Comparison of ENCODE assay signal across 8 cellular contexts in the genomic region with DNA sequence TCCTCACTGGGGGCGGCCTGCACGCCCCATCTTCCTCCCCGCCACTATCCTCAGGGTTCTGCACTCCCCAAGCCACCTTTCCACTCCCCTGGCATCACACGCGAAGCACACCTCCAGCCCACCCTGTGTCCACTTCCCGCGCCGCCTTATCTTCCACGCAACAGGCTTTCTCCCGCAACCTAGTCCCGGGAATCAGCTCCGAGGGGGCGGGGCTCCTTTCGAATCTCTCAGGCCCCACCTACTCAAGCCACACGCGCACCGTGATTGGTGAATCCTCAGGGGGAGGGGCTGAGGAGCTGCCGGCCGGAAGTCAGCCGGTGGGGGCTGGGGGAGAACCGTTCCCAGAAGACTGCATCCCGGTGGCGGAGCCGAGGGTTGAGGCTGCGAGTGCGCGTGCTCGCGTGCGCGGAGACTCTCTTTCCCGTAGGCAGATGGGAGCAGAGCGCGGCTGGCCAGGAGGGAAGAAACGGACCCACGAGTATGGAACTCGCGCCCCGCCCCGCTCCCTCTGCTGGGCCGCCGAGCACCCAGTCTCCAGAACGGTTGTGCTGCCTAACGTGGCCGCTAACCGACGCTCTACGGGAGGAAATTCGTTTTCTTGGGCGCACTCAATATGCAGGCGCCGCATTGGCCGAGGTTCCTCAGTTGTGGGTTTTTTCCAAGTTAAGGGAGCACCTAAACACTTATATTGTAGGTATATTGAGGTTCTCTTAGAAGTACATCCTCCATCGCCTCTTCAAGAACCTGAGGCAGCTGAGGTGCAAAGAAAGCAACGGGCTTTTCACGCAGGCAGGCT. TPM values are rescaled to one million over a fixed set of nuclear protein-coding genes. Genes with fewer than 3 reads are reported as not detected.
DNase-seq lines count a peak whose midpoint lies in the region; ATAC-seq lines count a peak whose summit lies in the region.

A gene (minus strand): TSS at position 194 of the 796 bp plus-strand sequence.

- peaks cover 35% of the 10 kb centered on the region for H3K4me1 Mint-ChIP-seq in activated T-helper 1 cell treated with anti-CD3 and anti-CD28 coated beads, Interleukin-12 subunit alpha, Interleukin-12 subunit beta, Interleukin-2, Interleukin-4 antibody, amounts not matched to agents 30 ng/mL and 10 ng/mL and 1 ng/mL, durations not matched to agents 14 hours and 24 hours and 36 hours (ENCODE audit: low read depth)
- peaks cover 6 to 29% (median 14%) of the 10 kb centered on the region in 7 donors for H3K4me1 Mint-ChIP-seq in naive thymus-derived CD4-positive, alpha-beta T cell
- H3K4me1 Mint-ChIP-seq in stimulated activated naive B cell treated with anti-CD40 and anti-IgM and Interleukin-4, amounts not matched to agents 10 μg/mL and 1 μg/mL and 100 μg/mL, for 72 hours: peaks cover 3 to 25% of the 10 kb centered on the region in 2 donors

- H3K36me3 ChIP-seq in naive thymus-derived CD4-positive, alpha-beta T cell (ENCODE audit: control insufficient read depth in 2 of 3, insufficient read depth in 3 of 3, low read length in 3 of 3): no peaks in the 10 kb centered on the region

- peak; percentile 96 for ATAC-seq in GM21825 (IDR thresholded peaks at IDR 0.05; ENCODE audit: unreplicated experiment)
- peak; percentile 98 for ATAC-seq in naive thymus-derived CD4-positive, alpha-beta T cell
- peak; percentile 95 to 97 for ATAC-seq in stimulated activated naive B cell treated with anti-CD40 and anti-IgM and Interleukin-4, amounts not matched to agents 10 μg/mL and 1 μg/mL and 100 μg/mL, for 72 hours (replicated peaks)

- intact Hi-C loops in activated T-helper 1 cell treated with anti-CD3 and anti-CD28 coated beads, Interleukin-12 subunit alpha, Interleukin-12 subunit beta, Interleukin-2, Interleukin-4 antibody, amounts not matched to agents 30 ng/mL and 10 ng/mL and 1 ng/mL, durations not matched to agents 14 hours and 24 hours and 36 hours (cut with micrococcal nuclease): loop anchor here (1.0 to 2.0 kb wide), 8 partner anchors 20 to 200 kb away; a partner anchor contains a TSS
- intact Hi-C loops in naive thymus-derived CD4-positive, alpha-beta T cell (cut with micrococcal nuclease): loop anchor here (1.0 to 10.0 kb wide), 11 partner anchors 20 to 338 kb away; a partner anchor contains a TSS

- CTCF ChIA-PET in naive thymus-derived CD4-positive, alpha-beta T cell (lab: Charles Lee): interaction anchor here (0.7 to 4.5 kb wide), 8 partner anchors 9 to 249 kb away, joined by 3 to 22 read pairs (median 4); no protein-coding TSS in a partner anchor

- peaks cover 3% of the 10 kb centered on the region for H3K27me3 Mint-ChIP-seq in activated T-helper 1 cell treated with anti-CD3 and anti-CD28 coated beads, Interleukin-12 subunit alpha, Interleukin-12 subunit beta, Interleukin-2, Interleukin-4 antibody, amounts not matched to agents 30 ng/mL and 10 ng/mL and 1 ng/mL, durations not matched to agents 14 hours and 24 hours and 36 hours (ENCODE audit: insufficient read depth)
- peaks cover 0 to 8% (median 0%) of the 10 kb centered on the region in 5 donors for H3K27me3 Mint-ChIP-seq in naive thymus-derived CD4-positive, alpha-beta T cell
- peaks cover 4 to 5% of the 10 kb centered on the region in 2 donors for H3K27me3 Mint-ChIP-seq in stimulated activated naive B cell treated with anti-CD40 and anti-IgM and Interleukin-4, amounts not matched to agents 10 μg/mL and 1 μg/mL and 100 μg/mL, for 72 hours

- H3K4me1 ChIP-seq in naive thymus-derived CD4-positive, alpha-beta T cell (ENCODE audit: control insufficient read depth in 2 of 2, insufficient read depth in 2 of 2, low read length in 2 of 2): peaks cover 8 to 11% of the 10 kb centered on the region in 2 donors

- H3K4me3 Mint-ChIP-seq in activated T-helper 1 cell treated with anti-CD3 and anti-CD28 coated beads, Interleukin-12 subunit alpha, Interleukin-12 subunit beta, Interleukin-2, Interleukin-4 antibody, amounts not matched to agents 30 ng/mL and 10 ng/mL and 1 ng/mL, durations not matched to agents 14 hours and 24 hours and 36 hours: peak within 1 kb of the TSS; percentile 97
- peak within 1 kb of the TSS; percentile 89 to 99 (median 96) for H3K4me3 Mint-ChIP-seq in naive thymus-derived CD4-positive, alpha-beta T cell
- peak within 1 kb of the TSS; percentile 84 to 98 for H3K4me3 Mint-ChIP-seq in stimulated activated naive B cell treated with anti-CD40 and anti-IgM and Interleukin-4, amounts not matched to agents 10 μg/mL and 1 μg/mL and 100 μg/mL, for 72 hours

- no peaks in the 10 kb centered on the region for H3K9me3 Mint-ChIP-seq in activated T-helper 1 cell treated with anti-CD3 and anti-CD28 coated beads, Interleukin-12 subunit alpha, Interleukin-12 subunit beta, Interleukin-2, Interleukin-4 antibody, amounts not matched to agents 30 ng/mL and 10 ng/mL and 1 ng/mL, durations not matched to agents 14 hours and 24 hours and 36 hours
- H3K9me3 Mint-ChIP-seq in naive thymus-derived CD4-positive, alpha-beta T cell: no peaks in the 10 kb centered on the region
- no peaks in the 10 kb centered on the region for H3K9me3 Mint-ChIP-seq in stimulated activated naive B cell treated with anti-CD40 and anti-IgM and Interleukin-4, amounts not matched to agents 10 μg/mL and 1 μg/mL and 100 μg/mL, for 72 hours

- peak; percentile 99 for DNase-seq in Daoy (ENCODE audit: low read depth)
- DNase-seq in Kasumi-1 (lab: John Stamatoyannopoulos, UW): peak; percentile 94
- DNase-seq in RKO (ENCODE audit: low spot score): peak; percentile 95
- DNase-seq in activated T-helper 1 cell treated with anti-CD3 and anti-CD28 coated beads, Interleukin-12 subunit alpha, Interleukin-12 subunit beta, Interleukin-2, Interleukin-4 antibody, amounts not matched to agents 30 ng/mL and 10 ng/mL and 1 ng/mL, durations not matched to agents 14 hours and 24 hours and 36 hours (ENCODE audit: low spot score): peak; percentile 89
- peak; percentile 96 for DNase-seq in fibroblast of gingiva (ENCODE audit: low read depth)
- DNase-seq in naive thymus-derived CD4-positive, alpha-beta T cell: peak; percentile 78 to 94 (median 88)
- DNase-seq in stimulated activated naive B cell treated with anti-CD40 and anti-IgM and Interleukin-4, amounts not matched to agents 10 μg/mL and 1 μg/mL and 100 μg/mL, for 72 hours: peak; percentile 81

- H3K27me3 ChIP-seq in naive thymus-derived CD4-positive, alpha-beta T cell (ENCODE audit: control insufficient read depth in 2 of 2, insufficient read depth in 2 of 2, low read length in 2 of 2): no peaks in the 10 kb centered on the region

- H3K36me3 Mint-ChIP-seq in activated T-helper 1 cell treated with anti-CD3 and anti-CD28 coated beads, Interleukin-12 subunit alpha, Interleukin-12 subunit beta, Interleukin-2, Interleukin-4 antibody, amounts not matched to agents 30 ng/mL and 10 ng/mL and 1 ng/mL, durations not matched to agents 14 hours and 24 hours and 36 hours (ENCODE audit: low read depth): peaks cover 2% of the 10 kb centered on the region
- H3K36me3 Mint-ChIP-seq in naive thymus-derived CD4-positive, alpha-beta T cell: peaks cover 0 to 9% (median 0%) of the 10 kb centered on the region in 5 donors
- H3K36me3 Mint-ChIP-seq in stimulated activated naive B cell treated with anti-CD40 and anti-IgM and Interleukin-4, amounts not matched to agents 10 μg/mL and 1 μg/mL and 100 μg/mL, for 72 hours: no peaks in the 10 kb centered on the region

- H3K4me3 ChIP-seq in naive thymus-derived CD4-positive, alpha-beta T cell (ENCODE audit: low read length): peak within 1 kb of the TSS; percentile 92

- POLR2A ChIA-PET in naive thymus-derived CD4-positive, alpha-beta T cell (lab: Charles Lee): interaction anchor here (1.3 to 1.7 kb wide), 5 partner anchors 69 to 751 kb away, joined by 4 to 5 read pairs (median 4); a partner anchor contains a TSS

- no peaks in the 10 kb centered on the region for H3K9me3 ChIP-seq in naive thymus-derived CD4-positive, alpha-beta T cell (ENCODE audit: control insufficient read depth in 2 of 3, low read length in 3 of 3)

- H3K27ac Mint-ChIP-seq in activated T-helper 1 cell treated with anti-CD3 and anti-CD28 coated beads, Interleukin-12 subunit alpha, Interleukin-12 subunit beta, Interleukin-2, Interleukin-4 antibody, amounts not matched to agents 30 ng/mL and 10 ng/mL and 1 ng/mL, durations not matched to agents 14 hours and 24 hours and 36 hours: peak within 1 kb of the TSS; percentile 81
- H3K27ac Mint-ChIP-seq in naive thymus-derived CD4-positive, alpha-beta T cell: peak within 1 kb of the TSS; percentile 55 to 94 (median 88)
- H3K27ac Mint-ChIP-seq in stimulated activated naive B cell treated with anti-CD40 and anti-IgM and Interleukin-4, amounts not matched to agents 10 μg/mL and 1 μg/mL and 100 μg/mL, for 72 hours: peak within 1 kb of the TSS; percentile 93

- peak within 1 kb of the TSS; percentile 65 for H3K27ac ChIP-seq in naive thymus-derived CD4-positive, alpha-beta T cell (ENCODE audit: low read depth, low read length)

RNA-seq across cellular contexts. Expression of the gene that starts here (rescaled TPM):
- total RNA-seq in Daoy (2014; rRNA removed; shearing (Covaris generic)): 87.5 and 129 TPM in 2 replicates
- 3.6 and 5.5 TPM in 2 replicates for total RNA-seq in activated T-helper 1 cell treated with anti-CD3 and anti-CD28 coated beads, Interleukin-12 subunit alpha, Interleukin-12 subunit beta, Interleukin-2, Interleukin-4 antibody, amounts not matched to agents 30 ng/mL and 10 ng/mL and 1 ng/mL, durations not matched to agents 14 hours and 24 hours and 36 hours
- 10 to 100 TPM in 1 of 5 experiments, 1 to 10 TPM in 1, under 1 TPM in 2, not detected in 1; 0.38 to 16.1 (median 1.3) TPM for total RNA-seq in naive thymus-derived CD4-positive, alpha-beta T cell
- polyA plus RNA-seq in naive thymus-derived CD4-positive, alpha-beta T cell: under 1 TPM in 1 of 2 donors, not detected in 1; 0.67 TPM

Comparison
In these comparisons a context has a peak if more than half of its experiments do, and no peak if none do; other contexts are left out.
1. Peak in every context shown above with its lines: DNase-seq, ATAC-seq, H3K4me3 ChIP-seq and H3K27ac ChIP-seq.